In genomic region chr2:25194576-25195122, GRCh38 we compare ENCODE assay signal across 29 cellular contexts. TPM values are rescaled to one million over a fixed set of nuclear protein-coding genes. Genes with fewer than 3 reads are reported as not detected.
"Had no signal": no experiment of that assay in that cellular context is flagged by ENCODE, and none has a peak within 500 bp of the region (broad histone marks: within the 10 kb centered on the region; RNA-seq: fewer than 3 reads in every experiment).

No MANE protein-coding gene starts in this region.

- H3K4me2 ChIP-seq: smooth muscle cell had no signal

- H3K36me3 ChIP-seq: adrenal gland, brain microvascular endothelial cell, esophagus muscularis mucosa, heart left ventricle, lower lobe of right lung, neutrophil, ovary, stomach, thyroid gland, WERI-Rb-1 had no signal

- DNase-seq: activated CD4-positive, alpha-beta T cell treated with anti-CD3 and anti-CD28 coated beads for 48 hours; activated CD4-positive, alpha-beta T cell treated with anti-CD3 and anti-CD28 coated beads, Interleukin-2, amount 50 U/mL, for 48 hours; activated CD8-positive, alpha-beta memory T cell treated with anti-CD3 and anti-CD28 coated beads for 24 hours; activated effector memory CD4-positive, alpha-beta T cell treated with Interleukin-2 at 50 U/mL for 16 hours; activated naive CD4-positive, alpha-beta T cell treated with anti-CD3 and anti-CD28 coated beads for 36 hours; activated naive CD8-positive, alpha-beta T cell treated with anti-CD3 and anti-CD28 coated beads for 36 hours; adrenal gland; brain microvascular endothelial cell; central memory CD4-positive, alpha-beta T cell; foreskin keratinocyte; heart left ventricle; hypothalamus; immature natural killer cell; lower lobe of right lung; mucosa of descending colon; ovary; psoas muscle; stimulated activated CD4-positive, alpha-beta T cell treated with anti-CD3 and anti-CD28 coated beads, Interleukin-1b, Interleukin-23, amount 100 ng/mL, for 48 hours; stimulated activated CD4-positive, alpha-beta T cell treated with anti-CD3 and anti-CD28 coated beads, Interleukin-4, amount 100 ng/mL, for 4 hours; stimulated activated CD8-positive, alpha-beta memory T cell treated with anti-CD3 and anti-CD28 coated beads, Interleukin-4, amount 100 ng/mL, for 48 hours; stomach; T-helper 17 cell; T1000; thyroid gland; WERI-Rb-1 had no signal

- H3K27me3 ChIP-seq: adrenal gland, brain microvascular endothelial cell, esophagus muscularis mucosa, foreskin keratinocyte, heart left ventricle, ovary, stomach, thyroid gland had no signal

- H3K4me1 ChIP-seq: adrenal gland, foreskin keratinocyte, psoas muscle, thyroid gland had no signal

- H3K9me3 ChIP-seq: adrenal gland, esophagus muscularis mucosa, heart left ventricle, lower lobe of right lung, mucosa of descending colon, neutrophil, ovary, psoas muscle, stomach, thyroid gland had no signal

- H3K27ac ChIP-seq: adrenal gland, brain microvascular endothelial cell, esophagus muscularis mucosa, foreskin keratinocyte, heart left ventricle, lower lobe of right lung, neutrophil, ovary, psoas muscle, stomach, thyroid gland, WERI-Rb-1 had no signal

- H3K4me3 ChIP-seq: adrenal gland, esophagus muscularis mucosa, heart left ventricle, lower lobe of right lung, mucosa of descending colon, ovary, psoas muscle, smooth muscle cell, stomach, thyroid gland had no signal

RNA-seq across cellular contexts. Expression of gene POMC, which starts 26.3 kb away (rescaled TPM):
- total RNA-seq: myocyte, smooth muscle cell had no signal
- polyA plus RNA-seq: smooth muscle cell had no signal
